In genomic region chr15:70505971-70506887, GRCh38 we compare ENCODE assay signal across 12 cellular contexts.
DNase-seq lines count a peak whose midpoint lies in the region; FAIRE-seq and TF ChIP-seq lines count a peak whose summit lies in the region.
"Had no signal": no experiment of that assay in that cellular context is flagged by ENCODE, and none has a peak within 500 bp of the region (broad histone marks: within the 10 kb centered on the region; RNA-seq: fewer than 3 reads in every experiment).

No MANE protein-coding gene starts in this region.

- H3K36me3 ChIP-seq in Karpas-422 (ENCODE audit: insufficient read depth, low read length): no peaks in the 10 kb centered on the region; the same call in 1 of the 2 replicates
- H3K36me3 ChIP-seq in effector memory CD4-positive, alpha-beta T cell (ENCODE audit: control insufficient read depth, insufficient read depth, low read length): no peaks in the 10 kb centered on the region

- in situ Hi-C loops in astrocyte of the spinal cord (cut with HindIII; ENCODE audit: low sequenced_read_pairs): no loop called here

- peak overlapping the region; percentile 81 for H3K4me2 ChIP-seq in Karpas-422 (ENCODE audit: low read depth, low read length, poor library complexity, severe bottlenecking)

- H3K36me3 Mint-ChIP-seq in osteocyte (ENCODE audit: unreplicated experiment): peaks cover 4% of the 10 kb centered on the region

- H3K4me1 ChIP-seq in Karpas-422 (ENCODE audit: low read length): peaks cover 66% of the 10 kb centered on the region
- H3K4me1 ChIP-seq in effector memory CD4-positive, alpha-beta T cell (ENCODE audit: control insufficient read depth, insufficient read depth, low read length, poor library complexity, severe bottlenecking): peaks cover 30% of the 10 kb centered on the region

- H3K27me3 ChIP-seq in Karpas-422 (ENCODE audit: low read length): no peaks in the 10 kb centered on the region; the same call in 1 of the 2 replicates
- H3K27me3 ChIP-seq in effector memory CD4-positive, alpha-beta T cell (replicated peaks; ENCODE audit: control insufficient read depth, insufficient read depth, low read length, poor library complexity, severe bottlenecking): no peaks in the 10 kb centered on the region

- no peaks in the 10 kb centered on the region for H3K27me3 Mint-ChIP-seq in osteocyte (ENCODE audit: unreplicated experiment)

- TF ChIP-seq CTCF in astrocyte of the spinal cord (IDR thresholded peaks at IDR 0.05; ENCODE audit: low read depth, low read length) (no peak), osteocyte (IDR thresholded peaks at IDR 0.05) (no peak)

- H3K27ac Mint-ChIP-seq in osteocyte (ENCODE audit: unreplicated experiment): peak overlapping the region; percentile 23

- no peaks in the 10 kb centered on the region for H4K20me1 ChIP-seq in Karpas-422 (ENCODE audit: insufficient read depth, low read depth, low read length)

- no peaks in the 10 kb centered on the region for H3K9me2 ChIP-seq in Karpas-422 (replicated peaks; ENCODE audit: insufficient read depth, low read length)

- no peak overlapping the region for H3K4me3 Mint-ChIP-seq in osteocyte (ENCODE audit: unreplicated experiment)

- peaks cover 55% of the 10 kb centered on the region for H3K4me1 Mint-ChIP-seq in osteocyte (ENCODE audit: unreplicated experiment)

- peak; percentile 48 for FAIRE-seq in GM12892 (lab: Jason Lieb, UNC)

- DNase-seq in GM12892 (ENCODE audit: insufficient read length) (no peak), Karpas-422 (peak; percentile 89), astrocyte of the spinal cord (ENCODE audit: low read depth, low spot score) (peak; percentile 20), osteocyte (ENCODE audit: extremely low spot score, unreplicated experiment) (no peak), NCI-H187 (lab: John Stamatoyannopoulos, UW) (no peak)
- DNase-seq in effector memory CD4-positive, alpha-beta T cell: no peak
- DNase-seq in stimulated activated CD4-positive, alpha-beta T cell treated with anti-CD3 and anti-CD28 coated beads, Interleukin-1b, Interleukin-23, amount 100 ng/mL, for 48 hours: no peak
- DNase-seq in stimulated activated CD4-positive, alpha-beta T cell treated with anti-CD3 and anti-CD28 coated beads, Interleukin-4, amount 100 ng/mL, for 1 hour: no peak
- DNase-seq: NCI-H1105; nucleus accumbens; stimulated activated CD4-positive, alpha-beta T cell treated with anti-CD3 and anti-CD28 coated beads, Interleukin-12 subunit alpha, Interleukin-12 subunit beta, amount 100 ng/mL, for 4 hours had no signal

- H3K4me3 ChIP-seq in Karpas-422 (ENCODE audit: low read length) (peak overlapping the region; percentile 56), astrocyte of the spinal cord (ENCODE audit: low read depth, low read length) (no peak overlapping the region)
- H3K4me3 ChIP-seq in effector memory CD4-positive, alpha-beta T cell (ENCODE audit: insufficient read depth, low read depth, low read length, poor library complexity, severe bottlenecking): no peak overlapping the region
- H3K4me3 ChIP-seq: lung had no signal

- peak overlapping the region; percentile 70 for H3K9ac ChIP-seq in Karpas-422 (ENCODE audit: low read length)

- no peaks in the 10 kb centered on the region for H3K79me2 ChIP-seq in Karpas-422 (ENCODE audit: low read length)

- TF ChIP-seq POLR2A in GM12892 (IDR thresholded peaks at IDR 0.05; ENCODE audit: low read depth, low read length): no peak

- H2AFZ ChIP-seq in Karpas-422 (ENCODE audit: low read length): peak overlapping the region; percentile 55; the same call in 1 of the 2 replicates

- peaks cover 15% of the 10 kb centered on the region for H3K9me3 ChIP-seq in Karpas-422 (ENCODE audit: low read length)
- peaks cover 9% of the 10 kb centered on the region for H3K9me3 ChIP-seq in effector memory CD4-positive, alpha-beta T cell (ENCODE audit: control insufficient read depth, low read length)

- H3K27ac ChIP-seq in Karpas-422 (ENCODE audit: low read length): peak overlapping the region; percentile 93
- no peak overlapping the region for H3K27ac ChIP-seq in effector memory CD4-positive, alpha-beta T cell (ENCODE audit: insufficient read depth, low read length, poor library complexity, severe bottlenecking)

- peaks cover 14% of the 10 kb centered on the region for H3K9me3 Mint-ChIP-seq in osteocyte (ENCODE audit: unreplicated experiment)

Comparison
In these comparisons a context has a peak if more than half of its experiments do, and no peak if none do; other contexts are left out.
1. DNase-seq: peak in Karpas-422 (single experiment) and astrocyte of the spinal cord (single experiment); none in GM12892 (single experiment), osteocyte (single experiment), effector memory CD4-positive, alpha-beta T cell (0 of 3), stimulated activated CD4-positive, alpha-beta T cell treated with anti-CD3 and anti-CD28 coated beads, Interleukin-1b, Interleukin-23, amount 100 ng/mL, for 48 hours (single experiment), stimulated activated CD4-positive, alpha-beta T cell treated with anti-CD3 and anti-CD28 coated beads, Interleukin-4, amount 100 ng/mL, for 1 hour (single experiment) and NCI-H187 (0 of 2).